ENCODE assay signal across 19 cellular contexts in the genomic region with DNA sequence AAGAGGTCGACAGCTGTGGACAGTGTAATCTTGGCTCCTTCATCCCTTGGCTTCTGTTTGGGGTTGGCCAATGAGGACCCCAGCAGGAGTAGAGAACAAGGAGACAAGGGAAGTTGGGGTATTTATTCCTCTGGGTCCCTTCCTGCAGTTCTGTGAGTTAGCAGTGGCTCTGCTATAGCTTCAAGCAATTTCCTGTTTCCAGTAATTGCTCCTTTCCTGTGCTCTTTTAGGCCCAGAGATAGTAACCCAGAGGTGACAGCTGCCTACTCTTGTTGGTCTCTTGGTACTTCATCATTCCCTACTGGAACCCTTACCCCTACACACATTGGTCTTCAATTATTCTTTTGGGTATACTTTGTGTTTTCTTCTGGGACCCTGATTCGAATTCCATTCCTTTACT.
A peak's percentile ranks its signal among the peaks of the same experiment; 100 is the strongest.
DNase-seq lines count a peak whose midpoint lies in the region; ATAC-seq lines count a peak whose summit lies in the region.
"Had no signal": no experiment of that assay in that cellular context is flagged by ENCODE, and none has a peak within 500 bp of the region (broad histone marks: within the 10 kb centered on the region; RNA-seq: fewer than 3 reads in every experiment).

No MANE protein-coding gene starts in this region.

- no peak overlapping the region for H2BK12ac ChIP-seq in neuronal stem cell (ENCODE audit: low read length)

- H3K27ac ChIP-seq in neuronal stem cell (replicated peaks; ENCODE audit: low read length), result no peak overlapping the region
- H3K27ac ChIP-seq: A549 had no signal

- no peak overlapping the region for H2BK120ac ChIP-seq in neuronal stem cell (ENCODE audit: low read depth, low read length)

- H3K9ac ChIP-seq in neuronal stem cell (ENCODE audit: low read depth, low read length, poor library complexity), result no peak overlapping the region

- no CpG with 5 or more reads among the region's 2 CpGs for WGBS in neuronal stem cell (ENCODE audit: extremely low coverage in 2 of 2, insufficient read length in 2 of 2, insufficient replicate concordance in 1 of 2), 2 donors

- H3K18ac ChIP-seq in neuronal stem cell (ENCODE audit: low read length), result no peak overlapping the region

- in situ Hi-C loops in KBM-7 (cut with MboI; ENCODE audit: low pct_unique_long_range_greater_than_20kb, low sequenced_read_pairs) (no loop called here), G401 (cut with HindIII; ENCODE audit: low sequenced_read_pairs) (no loop called here)

- H3K9me3 Mint-ChIP-seq in activated naive CD4-positive, alpha-beta T cell treated with anti-CD3 and anti-CD28 coated beads for 36 hours, result no peaks in the 10 kb centered on the region

- H4K8ac ChIP-seq in neuronal stem cell (ENCODE audit: low read depth, low read length), result no peak overlapping the region

- peak; percentile 40 for DNase-seq in SKM-1 treated with dmso at 0.1 percent for 144 hours (lab: John Stamatoyannopoulos, UW; ENCODE audit: unreplicated experiment)
- DNase-seq in SKM-1 (lab: John Stamatoyannopoulos, UW; ENCODE audit: unreplicated experiment), result no peak
- DNase-seq in KBM-7, result peak; percentile 52
- peak; percentile 23 for DNase-seq in NCI-H69 (lab: John Stamatoyannopoulos, UW)
- no peak for DNase-seq in neuronal stem cell (ENCODE audit: low spot score)
- DNase-seq in activated naive CD4-positive, alpha-beta T cell treated with anti-CD3 and anti-CD28 coated beads for 36 hours, result no peak
- DNase-seq in G401 (ENCODE audit: low spot score), result no peak
- DNase-seq: 8988T; C1 segment of cervical spinal cord; Calu3; CD4-positive, alpha-beta memory T cell; COR-L47; DMS53; DMS79 treated with DMSO at 0.1 percent for 48 hours; GOT3; HCEC 1CT had no signal

- no peak overlapping the region for H3K4me2 ChIP-seq in neuronal stem cell (ENCODE audit: insufficient read depth, low read length, poor library complexity, severe bottlenecking)
- H3K4me2 ChIP-seq: A549 had no signal

- peak overlapping the region; percentile 12 for H2AFZ ChIP-seq in neuronal stem cell (ENCODE audit: low read length)

- no peaks in the 10 kb centered on the region for H3K27me3 Mint-ChIP-seq in activated naive CD4-positive, alpha-beta T cell treated with anti-CD3 and anti-CD28 coated beads for 36 hours (ENCODE audit: low read depth)

- ATAC-seq in GM19463 (IDR thresholded peaks at IDR 0.05; ENCODE audit: unreplicated experiment), result no peak
- ATAC-seq: A549, GM12878 had no signal

- H3K27me3 ChIP-seq in neuronal stem cell (ENCODE audit: control insufficient read depth in 3 of 3, insufficient read depth in 3 of 3, low read depth in 1 of 3, low read length in 3 of 3), result no peaks in the 10 kb centered on the region

- H3K79me1 ChIP-seq in neuronal stem cell (ENCODE audit: low read depth, low read length), result no peaks in the 10 kb centered on the region

- H3K14ac ChIP-seq in neuronal stem cell (ENCODE audit: low read length), result no peak overlapping the region

- H3K4me1 Mint-ChIP-seq in activated naive CD4-positive, alpha-beta T cell treated with anti-CD3 and anti-CD28 coated beads for 36 hours (ENCODE audit: low read depth), result no peaks in the 10 kb centered on the region
- H3K4me1 Mint-ChIP-seq: CD4-positive, alpha-beta memory T cell had no signal

- no peak overlapping the region for H3K23ac ChIP-seq in neuronal stem cell (ENCODE audit: low read depth, low read length, poor library complexity)

- no peak overlapping the region for H4K91ac ChIP-seq in neuronal stem cell (ENCODE audit: low read depth, low read length, poor library complexity)

- H3K4me3 Mint-ChIP-seq in activated naive CD4-positive, alpha-beta T cell treated with anti-CD3 and anti-CD28 coated beads for 36 hours, result no peak overlapping the region
- H3K4me3 Mint-ChIP-seq: CD4-positive, alpha-beta memory T cell had no signal

- H3K36me3 Mint-ChIP-seq in activated naive CD4-positive, alpha-beta T cell treated with anti-CD3 and anti-CD28 coated beads for 36 hours (ENCODE audit: low read depth), result no peaks in the 10 kb centered on the region
- H3K36me3 Mint-ChIP-seq: CD4-positive, alpha-beta memory T cell had no signal

- intact Hi-C loops in activated naive CD4-positive, alpha-beta T cell treated with anti-CD3 and anti-CD28 coated beads for 36 hours (cut with micrococcal nuclease), result no loop called here

- no peaks in the 10 kb centered on the region for H3K9me3 ChIP-seq in neuronal stem cell (replicated peaks in 1 of 2; ENCODE audit: control insufficient read depth in 2 of 2, insufficient read depth in 1 of 2, low read depth in 1 of 2, low read length in 2 of 2)
- H3K9me3 ChIP-seq: A549 had no signal

- no peak overlapping the region for H3K27ac Mint-ChIP-seq in activated naive CD4-positive, alpha-beta T cell treated with anti-CD3 and anti-CD28 coated beads for 36 hours
- H3K27ac Mint-ChIP-seq: CD4-positive, alpha-beta memory T cell had no signal

- no peak overlapping the region for H2BK5ac ChIP-seq in neuronal stem cell (ENCODE audit: low read length)

- H2AK5ac ChIP-seq in neuronal stem cell (ENCODE audit: low read depth, low read length), result no peak overlapping the region

- peaks cover 0 to 2% of the 10 kb centered on the region in 2 donors for H3K4me1 ChIP-seq in neuronal stem cell (ENCODE audit: control insufficient read depth in 2 of 2, insufficient read depth in 1 of 2, low read depth in 1 of 2, low read length in 2 of 2)
- H3K4me1 ChIP-seq: A549 had no signal

- no peak overlapping the region for H3K4ac ChIP-seq in neuronal stem cell (ENCODE audit: low read length)

- H2BK15ac ChIP-seq in neuronal stem cell (ENCODE audit: low read length), result no peak overlapping the region

- CTCF ChIA-PET in activated naive CD4-positive, alpha-beta T cell treated with anti-CD3 and anti-CD28 coated beads for 36 hours (lab: Charles Lee), result no interaction called here

- H3K4me3 ChIP-seq in neuronal stem cell (ENCODE audit: low read length in 2 of 2), result no peak overlapping the region
- H3K4me3 ChIP-seq: A549, GM12878 had no signal

- no peaks in the 10 kb centered on the region for H3K36me3 ChIP-seq in neuronal stem cell (replicated peaks in 1 of 2; ENCODE audit: control insufficient read depth in 2 of 2, insufficient read depth in 2 of 2, low read length in 2 of 2)

Comparison
In these comparisons a context has a peak if more than half of its experiments do, and no peak if none do; other contexts are left out.
1. DNase-seq: peak in SKM-1 treated with dmso at 0.1 percent for 144 hours (single experiment), KBM-7 (single experiment) and NCI-H69 (single experiment); none in SKM-1 (single experiment), neuronal stem cell (single experiment), activated naive CD4-positive, alpha-beta T cell treated with anti-CD3 and anti-CD28 coated beads for 36 hours (single experiment) and G401 (single experiment).